8 cellular contexts compared by ENCODE assay signal in genomic region chr6:44221961-44222335, GRCh38. TPM values are rescaled to one million over a fixed set of nuclear protein-coding genes. Genes with fewer than 3 reads are reported as not detected.
A peak's percentile ranks its signal among the peaks of the same experiment; 100 is the strongest.
DNase-seq lines count a peak whose midpoint lies in the region; ATAC-seq and TF ChIP-seq lines count a peak whose summit lies in the region.

No MANE protein-coding gene starts in this region.

- ATAC-seq in HG03432 (IDR thresholded peaks at IDR 0.05; ENCODE audit: unreplicated experiment) (no peak), HG03520 (IDR thresholded peaks at IDR 0.05; ENCODE audit: unreplicated experiment) (no peak)

- no peaks in the 10 kb centered on the region for H3K36me3 ChIP-seq in HEK293 (ENCODE audit: control insufficient read depth in 2 of 2, insufficient read depth in 1 of 2, low read length in 2 of 2)
- no peaks in the 10 kb centered on the region for H3K36me3 ChIP-seq in SK-N-SH (replicated peaks in 1 of 2; ENCODE audit: control insufficient read depth in 1 of 2, insufficient read depth in 2 of 2, low read length in 1 of 2)

- H4K20me1 ChIP-seq in SK-N-SH (ENCODE audit: insufficient read depth) = peaks cover 5% of the 10 kb centered on the region; the same call in 1 of the 2 replicates

- DNase-seq in SK-N-SH (no peak), iPS-NIHi11 (ENCODE audit: low spot score) (peak; percentile 2), GM03348 (ENCODE audit: low spot score) (no peak)
- no peak for DNase-seq in effector CD4-positive, alpha-beta T cell

- H2AFZ ChIP-seq in SK-N-SH (ENCODE audit: low read depth) = no peak overlapping the region

- H3K27me3 ChIP-seq in SK-N-SH (ENCODE audit: insufficient read depth) = no peaks in the 10 kb centered on the region

- peaks cover 7% of the 10 kb centered on the region; the same call in 1 of the 2 replicates for H3K79me2 ChIP-seq in SK-N-SH (ENCODE audit: insufficient read depth)

- H3K27ac ChIP-seq in HEK293 (ENCODE audit: extremely low read depth, low read depth, low read length) (peak overlapping the region; percentile 60), SK-N-SH (ENCODE audit: low read depth in 2 of 2, low read length in 1 of 2) (peak overlapping the region; percentile 52 to 98), skin epidermis (peak overlapping the region in 20 of 21 experiments; percentile 39 to 91 (median 77))

- TF ChIP-seq RAD21 in SK-N-SH (IDR thresholded peaks at IDR 0.05; ENCODE audit: low read length) = no peak

- POLR2A ChIA-PET in HEK293 (lab: Yijun Ruan, JAX) (interaction anchor here (0.6 to 5.7 kb wide), 7 partner anchors 25 to 88 kb away, joined by 3 to 90 read pairs (median 4); partner anchors contain the start of gene HSP90AB1), SK-N-SH (lab: Yijun Ruan, JAX) (interaction anchor here (0.7 to 4.7 kb wide), 5 partner anchors 12 to 49 kb away, joined by 3 to 49 read pairs (median 3); partner anchors contain the start of gene HSP90AB1)

- H3K9me2 ChIP-seq in SK-N-SH = no peaks in the 10 kb centered on the region

- H3K4me3 ChIP-seq in HEK293 (ENCODE audit: low read depth, low read length) (no peak overlapping the region), SK-N-SH (ENCODE audit: low read depth in 2 of 2, low read length in 1 of 2) (no peak overlapping the region; a peak in 1 of 4 replicates), skin epidermis (peak overlapping the region in 1 of 7 experiments; percentile 68)

- H3K9me3 ChIP-seq in HEK293 (ENCODE audit: control insufficient read depth, insufficient read depth, low read depth, low read length) = no peaks in the 10 kb centered on the region
- no peaks in the 10 kb centered on the region for H3K9me3 ChIP-seq in SK-N-SH

- peaks cover 7% of the 10 kb centered on the region for H3F3A ChIP-seq in SK-N-SH (replicated peaks; ENCODE audit: insufficient read depth)

- CTCF ChIA-PET in HEK293 (lab: Yijun Ruan, JAX) = interaction anchor here (0.6 to 11.1 kb wide), 9 partner anchors 8 to 458 kb away, joined by 3 to 148 read pairs (median 4); partner anchors contain the start of genes HSP90AB1 and SLC35B2
- CTCF ChIA-PET in SK-N-SH (lab: Yijun Ruan, JAX) = interaction anchor here (1.0 to 13.7 kb wide), 21 partner anchors 8 to 139 kb away, joined by 3 to 224 read pairs (median 4); partner anchors contain the start of genes HSP90AB1 and SLC35B2

- WGBS in SK-N-SH (ENCODE audit: low lambda C conversion rate) = 64% methylated on average over 2 of the region's 2 CpGs

- H3K4me1 ChIP-seq in HEK293 (ENCODE audit: control insufficient read depth, insufficient read depth, low read length) = peaks cover 27% of the 10 kb centered on the region
- peaks cover 17 to 66% of the 10 kb centered on the region in 2 experiments for H3K4me1 ChIP-seq in SK-N-SH (ENCODE audit: control insufficient read depth in 1 of 2, insufficient read depth in 2 of 2, low read depth in 1 of 2, low read length in 1 of 2)

- TF ChIP-seq EP300 in SK-N-SH (IDR thresholded peaks at IDR 0.05; ENCODE audit: borderline replicate concordance in 1 of 2, low read depth in 1 of 2, low read length in 1 of 2) = no peak

- peak overlapping the region; percentile 82 for H3K4me2 ChIP-seq in SK-N-SH

- no peak overlapping the region for H3K9ac ChIP-seq in SK-N-SH

- no peak for TF ChIP-seq CTCF in HEK293 (tag by site-specific recombination; IDR thresholded peaks at IDR 0.05)
- TF ChIP-seq CTCF in SK-N-SH (IDR thresholded peaks at IDR 0.05) = no peak

TF ChIP-seq in HEK293, 187 proteins besides CTCF, POLR2A, EP300 and RAD21:
- TF ChIP-seq ZNF610 (tag by site-specific recombination; IDR thresholded peaks at IDR 0.05; ENCODE audit: borderline replicate concordance) (no peak), SP7 (tag by site-specific recombination; IDR thresholded peaks at IDR 0.05) (no peak), ZNF26 (tag by site-specific recombination; IDR thresholded peaks at IDR 0.05) (no peak), ZNF341 (tag by site-specific recombination; IDR thresholded peaks at IDR 0.05; ENCODE audit: low read depth) (peak; percentile 18), ZFHX2 (tag by site-specific recombination; conservative IDR thresholded peaks at IDR 0.05) (peak; percentile 11; the same call in 1 of the 2 replicates), ZNF785 (tag by site-specific recombination; IDR thresholded peaks at IDR 0.05) (no peak)
- TF ChIP-seq, protein P1, sequence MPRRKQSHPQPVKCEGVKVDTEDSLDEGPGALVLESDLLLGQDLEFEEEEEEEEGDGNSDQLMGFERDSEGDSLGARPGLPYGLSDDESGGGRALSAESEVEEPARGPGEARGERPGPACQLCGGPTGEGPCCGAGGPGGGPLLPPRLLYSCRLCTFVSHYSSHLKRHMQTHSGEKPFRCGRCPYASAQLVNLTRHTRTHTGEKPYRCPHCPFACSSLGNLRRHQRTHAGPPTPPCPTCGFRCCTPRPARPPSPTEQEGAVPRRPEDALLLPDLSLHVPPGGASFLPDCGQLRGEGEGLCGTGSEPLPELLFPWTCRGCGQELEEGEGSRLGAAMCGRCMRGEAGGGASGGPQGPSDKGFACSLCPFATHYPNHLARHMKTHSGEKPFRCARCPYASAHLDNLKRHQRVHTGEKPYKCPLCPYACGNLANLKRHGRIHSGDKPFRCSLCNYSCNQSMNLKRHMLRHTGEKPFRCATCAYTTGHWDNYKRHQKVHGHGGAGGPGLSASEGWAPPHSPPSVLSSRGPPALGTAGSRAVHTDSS (tag by site-specific recombination; IDR thresholded peaks at IDR 0.05) = no peak
TF ChIP-seq in HEK293: peak in this region for 2.

TF ChIP-seq in SK-N-SH, 30 proteins besides CTCF, POLR2A, EP300 and RAD21:
- TF ChIP-seq GABPA (IDR thresholded peaks at IDR 0.05; ENCODE audit: low read depth) (no peak), ELF1 (IDR thresholded peaks at IDR 0.05) (no peak)

RNA-seq across cellular contexts. Expression of gene SLC29A1, which starts 1.4 kb away (rescaled TPM):
- polyA plus RNA-seq in SK-N-SH (2012; rRNA removed) = 44.5 and 49.7 TPM in 2 replicates
- 23.7 and 34.3 TPM in 2 replicates for polyA plus RNA-seq in SK-N-SH (2012; cell fraction: cytosol; rRNA removed)
- 72.9 and 74.9 TPM in 2 replicates for polyA plus RNA-seq in SK-N-SH (2012; cell fraction: nucleus; rRNA removed)

RNA-seq across cellular contexts. Expression of gene MYMX, which starts 5.2 kb away (rescaled TPM):
- 0.13 TPM in 1 of 2 replicates, not detected in the other for polyA plus RNA-seq in SK-N-SH (2012; rRNA removed)
- not detected in 2 replicates for polyA plus RNA-seq in SK-N-SH (2012; cell fraction: cytosol; rRNA removed)
- polyA plus RNA-seq in SK-N-SH (2012; cell fraction: nucleus; rRNA removed) = not detected in 2 replicates

RNA-seq across cellular contexts. Expression of gene HSP90AB1, which starts 25.0 kb away (rescaled TPM):
- 843 and 1,069 TPM in 2 replicates for polyA plus RNA-seq in SK-N-SH (2012; rRNA removed)
- 915 and 1,057 TPM in 2 replicates for polyA plus RNA-seq in SK-N-SH (2012; cell fraction: cytosol; rRNA removed)
- polyA plus RNA-seq in SK-N-SH (2012; cell fraction: nucleus; rRNA removed) = 744 and 797 TPM in 2 replicates

RNA-seq across cellular contexts. Expression of gene SLC35B2, which starts 35.4 kb away (rescaled TPM):
- polyA plus RNA-seq in SK-N-SH (2012; rRNA removed) = 125 and 163 TPM in 2 replicates
- 69.7 and 109 TPM in 2 replicates for polyA plus RNA-seq in SK-N-SH (2012; cell fraction: cytosol; rRNA removed)
- 108 and 123 TPM in 2 replicates for polyA plus RNA-seq in SK-N-SH (2012; cell fraction: nucleus; rRNA removed)

RNA-seq across cellular contexts. Expression of gene NFKBIE, which starts 43.4 kb away (rescaled TPM):
- polyA plus RNA-seq in SK-N-SH (2012; rRNA removed) = 5.8 and 6.4 TPM in 2 replicates
- 4.0 and 4.4 TPM in 2 replicates for polyA plus RNA-seq in SK-N-SH (2012; cell fraction: cytosol; rRNA removed)
- 7.8 and 12.0 TPM in 2 replicates for polyA plus RNA-seq in SK-N-SH (2012; cell fraction: nucleus; rRNA removed)
